Comparison of ENCODE assay signal across 8 cellular contexts in the genomic region with DNA sequence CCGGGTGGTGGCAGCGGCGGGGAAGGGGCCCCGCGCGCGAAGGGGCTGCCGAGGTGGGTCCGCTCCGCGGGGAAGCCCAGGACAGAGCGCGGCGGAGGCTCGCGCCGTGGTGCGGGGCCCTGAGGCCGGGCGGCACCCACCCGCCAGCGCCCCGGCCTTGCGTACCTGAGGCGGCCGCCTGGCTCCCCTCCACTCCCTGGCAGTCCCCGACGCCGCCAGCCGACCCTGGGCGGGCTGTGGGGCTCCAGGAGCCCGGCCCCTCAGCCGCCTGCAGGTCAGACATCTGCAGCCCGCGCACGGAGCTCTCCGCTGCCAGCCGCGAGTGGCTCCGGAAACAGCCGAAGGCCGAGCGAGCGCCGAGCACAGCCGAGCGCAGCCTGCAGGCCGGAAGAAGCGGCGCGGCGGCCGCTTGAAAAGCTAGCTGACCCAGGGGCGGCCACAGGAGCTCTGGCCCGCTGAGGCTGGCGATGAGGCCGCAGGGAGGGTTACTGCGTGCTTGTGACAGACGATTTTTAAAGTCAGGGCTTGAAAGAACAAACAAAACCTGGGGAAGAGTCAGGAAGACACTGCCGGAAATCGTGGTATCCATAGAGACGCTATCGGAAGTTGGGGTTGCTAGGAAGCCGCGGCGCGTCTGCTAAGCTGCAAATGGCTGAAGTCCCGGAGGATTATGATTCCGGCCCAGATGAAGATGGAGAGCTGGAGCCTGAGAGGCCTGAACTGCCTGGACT. TPM values are rescaled to one million over a fixed set of nuclear protein-coding genes. Genes with fewer than 3 reads are reported as not detected.
DNase-seq lines count a peak whose midpoint lies in the region; ATAC-seq and TF ChIP-seq lines count a peak whose summit lies in the region.

Gene SAMD15, plus strand, starts transcription at position 609 of the 731 bp plus-strand sequence. Its CDS starts 40 bp downstream, at position 649.
Gene TMED8, minus strand, starts transcription at position 324 of the 731 bp plus-strand sequence. Its CDS starts 41 bp downstream, at position 283.

- no peaks in the 10 kb centered on the region for H3K36me3 ChIP-seq in ES-I3 (ENCODE audit: insufficient read depth, low read length)
- H3K36me3 ChIP-seq in GM23338 (ENCODE audit: insufficient read depth), result no peaks in the 10 kb centered on the region
- H3K36me3 ChIP-seq in neuron (ENCODE audit: insufficient read depth, low read length), result no peaks in the 10 kb centered on the region

- H3K9me3 Mint-ChIP-seq in GM23338, result no peaks in the 10 kb centered on the region

- peak within 1 kb of the TSS; percentile 62 for H3K9ac ChIP-seq in ES-I3 (ENCODE audit: low read depth, low read length)

- peaks cover 5% of the 10 kb centered on the region for H3K27me3 Mint-ChIP-seq in GM23338 (ENCODE audit: insufficient read depth, low read depth, poor library complexity)

- DNase-seq in GM23338 (ENCODE audit: low spot score) (peak; percentile 90), LHCN-M2 (ENCODE audit: low read depth) (peak; percentile 78), RPMI8226 (peak; percentile 81), foreskin melanocyte (peak; percentile 81), stromal cell of bone marrow (ENCODE audit: low read depth) (peak; percentile 79)
- DNase-seq in activated effector memory CD4-positive, alpha-beta T cell treated with anti-CD3 and anti-CD28 coated beads, Interleukin-2, amount 50 U/mL, for 16 hours, result peak; percentile 94

- TF ChIP-seq CTCF in GM23338 (conservative IDR thresholded peaks at IDR 0.05; ENCODE audit: low read depth in 2 of 2), result peak in 1 of 2 experiments; percentile 17; a peak in 1 of 4 replicates

- no peak within 1 kb of the TSS for H3K27ac ChIP-seq in GM23338 (ENCODE audit: low read depth)

- peak within 1 kb of the TSS; percentile 86 for H3K4me3 Mint-ChIP-seq in GM23338

- H3K4me2 ChIP-seq in GM23338, result peak within 1 kb of the TSS; percentile 82

- peak within 1 kb of the TSS; percentile 76 for H3K27ac Mint-ChIP-seq in GM23338

- no peaks in the 10 kb centered on the region for H3F3A ChIP-seq in GM23338 (replicated peaks; ENCODE audit: low read depth)

- H4K20me1 ChIP-seq in GM23338 (replicated peaks; ENCODE audit: insufficient read depth), result no peaks in the 10 kb centered on the region

- H3K27me3 ChIP-seq in GM23338 (ENCODE audit: insufficient read depth) (peaks cover 6% of the 10 kb centered on the region; the same call in 1 of the 2 replicates), neuron (ENCODE audit: insufficient read depth, low read length) (no peaks in the 10 kb centered on the region)

- no peaks in the 10 kb centered on the region for H3K9me2 ChIP-seq in GM23338 (ENCODE audit: insufficient read depth)

- peak; percentile 97 for ATAC-seq in GM23338

- H3K36me3 Mint-ChIP-seq in GM23338 (ENCODE audit: low read depth), result no peaks in the 10 kb centered on the region

- peak within 1 kb of the TSS; percentile 98 for H2AFZ ChIP-seq in GM23338
- H2AFZ ChIP-seq in neuron (ENCODE audit: low read depth, low read length), result peak within 1 kb of the TSS; percentile 93

- no peaks in the 10 kb centered on the region for H3K4me1 ChIP-seq in ES-I3 (ENCODE audit: insufficient read depth, low read length)
- H3K4me1 ChIP-seq in GM23338 (ENCODE audit: insufficient read depth), result no peaks in the 10 kb centered on the region; the same call in 1 of the 2 replicates
- H3K4me1 ChIP-seq in neuron (ENCODE audit: insufficient read depth, low read length), result peaks cover 25% of the 10 kb centered on the region

- peak within 1 kb of the TSS; percentile 95 for H3K4me3 ChIP-seq in GM23338
- peak within 1 kb of the TSS; percentile 91 for H3K4me3 ChIP-seq in neuron (ENCODE audit: low read length)

- H3K4me1 Mint-ChIP-seq in GM23338, result peaks cover 16% of the 10 kb centered on the region

- H3K79me2 ChIP-seq in GM23338 (replicated peaks; ENCODE audit: insufficient read depth), result 0 out of 2 replicates have a peak, but pooled peaks cover 3% of the 10 kb centered on the region

- H3K9me3 ChIP-seq in ES-I3 (ENCODE audit: control insufficient read depth, insufficient read depth, low read length) (no peaks in the 10 kb centered on the region), neuron (ENCODE audit: low read length) (no peaks in the 10 kb centered on the region)

TF ChIP-seq in GM23338, 12 proteins besides CTCF, POLR2A, EP300 and RAD21:
- TF ChIP-seq ZNF114 (CRISPR knock-in tag; IDR thresholded peaks at IDR 0.05) (no peak), POLR2AphosphoS5 (IDR thresholded peaks at IDR 0.05; ENCODE audit: low read depth) (0 out of 2 replicates have a peak, but pooled peaks have one; percentile 44)

RNA-seq across cellular contexts. Expression of gene SAMD15, which starts in this region (rescaled TPM):
- 0.76 TPM in 1 of 2 replicates, not detected in the other for total RNA-seq in GM23338 (2014; rRNA removed; shearing (Covaris generic))
- 0.61 and 0.94 TPM in 2 replicates for polyA plus RNA-seq in GM23338 (2016; fragmentation: Nextera tagmentation; extraction: Ambion mirVana)
- 1.7 and 5.0 TPM in 2 replicates for total RNA-seq in LHCN-M2 (2014; rRNA removed)
- polyA plus RNA-seq in LHCN-M2 (2012), result 0.56 TPM

RNA-seq across cellular contexts. Expression of gene TMED8, which starts in this region (rescaled TPM):
- 13.8 and 14.4 TPM in 2 replicates for total RNA-seq in GM23338 (2014; rRNA removed; shearing (Covaris generic))
- polyA plus RNA-seq in GM23338 (2016; fragmentation: Nextera tagmentation; extraction: Ambion mirVana), result 4.0 and 4.3 TPM in 2 replicates
- 12.1 and 12.9 TPM in 2 replicates for total RNA-seq in LHCN-M2 (2014; rRNA removed)
- polyA plus RNA-seq in LHCN-M2 (2012), result 2.9 TPM
